ENCODE assay signal across 10 cellular contexts in the genomic region with DNA sequence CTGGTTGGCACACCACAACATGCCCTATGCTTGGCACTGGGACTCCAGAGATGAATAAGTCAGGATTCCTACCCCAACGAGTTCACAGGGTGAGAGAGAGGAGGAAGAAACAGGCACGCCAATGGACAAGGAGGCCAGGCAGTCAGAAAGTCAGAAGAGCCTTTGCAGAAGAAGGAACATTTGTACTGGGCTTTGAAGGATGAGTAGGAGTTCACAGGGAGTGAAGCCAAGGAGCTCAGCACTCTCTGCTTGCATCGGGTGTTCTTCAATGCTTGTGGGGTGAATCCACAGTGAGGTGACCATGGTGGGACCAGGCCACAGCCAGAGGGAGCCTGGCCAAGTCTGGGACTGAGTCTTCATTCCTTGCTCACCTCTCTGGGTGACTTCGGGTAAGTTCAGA. TPM values are rescaled to one million over a fixed set of nuclear protein-coding genes. Genes with fewer than 3 reads are reported as not detected.
"Had no signal": no experiment of that assay in that cellular context is flagged by ENCODE, and none has a peak within 500 bp of the region (broad histone marks: within the 10 kb centered on the region; RNA-seq: fewer than 3 reads in every experiment).

No MANE protein-coding gene starts in this region.

- H3K4me3 ChIP-seq: GM23248, HAP-1, K562 had no signal

- H3K9me3 ChIP-seq: HAP-1 had no signal

- H3K27ac ChIP-seq: GM23248 had no signal

- ATAC-seq: HCT116, K562 had no signal

- H3K4me1 ChIP-seq: HAP-1 had no signal

- DNase-seq: GM23248, GOT3, H7, IMR-90, KG1 had no signal

- H3K36me3 ChIP-seq: HAP-1 had no signal

- H3K9ac ChIP-seq: GM23248 had no signal

RNA-seq across cellular contexts. Expression of a gene that starts 47.5 kb away (rescaled TPM):
- total RNA-seq: GM23248, H4, HT-29, IMR-90, K562 had no signal
- polyA plus RNA-seq: GM23248, IMR-90, K562 had no signal
